Comparison of ENCODE assay signal across 1 cellular context in the genomic region with DNA sequence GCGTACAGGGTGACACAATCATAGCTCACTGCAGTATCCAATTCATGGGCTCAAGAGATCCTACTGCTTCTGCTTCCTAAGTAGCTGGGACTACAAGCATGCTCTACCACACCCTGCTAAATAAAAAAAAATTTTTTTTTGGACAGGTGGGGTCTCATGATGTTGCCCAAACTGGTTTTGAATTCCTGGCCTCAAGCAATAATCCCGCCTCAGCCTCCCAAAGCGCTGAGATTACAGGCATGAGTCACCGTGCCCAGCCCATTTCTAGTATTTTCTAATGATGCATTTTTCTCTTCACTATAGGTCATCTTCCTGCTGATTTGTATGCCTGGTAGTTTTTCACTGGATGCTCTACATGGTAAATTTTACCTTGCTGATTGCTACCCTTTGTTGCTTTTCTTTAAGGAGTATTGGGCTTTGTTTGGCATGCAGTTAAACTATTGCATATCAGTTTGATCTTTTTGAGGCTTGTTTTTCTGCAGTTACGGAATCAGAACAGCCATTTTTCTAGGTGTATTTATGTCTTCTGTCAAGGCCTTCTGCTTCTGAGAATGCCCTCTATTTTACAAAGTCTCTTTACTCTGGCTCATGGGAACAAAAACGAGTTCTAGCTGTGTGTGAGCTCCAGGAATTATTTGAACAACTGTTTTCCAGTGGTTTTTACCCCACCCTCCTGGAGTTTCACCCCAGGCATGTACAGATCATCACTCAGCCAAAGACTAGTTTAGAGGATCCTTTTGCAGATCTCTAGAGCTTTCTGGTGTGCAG.
TF ChIP-seq lines count a peak whose summit lies in the region.

No MANE protein-coding gene starts in this region.

TF ChIP-seq in HEK293, 187 proteins besides CTCF, POLR2A, EP300 and RAD21 (continued from another document):
- TF ChIP-seq, protein P1, sequence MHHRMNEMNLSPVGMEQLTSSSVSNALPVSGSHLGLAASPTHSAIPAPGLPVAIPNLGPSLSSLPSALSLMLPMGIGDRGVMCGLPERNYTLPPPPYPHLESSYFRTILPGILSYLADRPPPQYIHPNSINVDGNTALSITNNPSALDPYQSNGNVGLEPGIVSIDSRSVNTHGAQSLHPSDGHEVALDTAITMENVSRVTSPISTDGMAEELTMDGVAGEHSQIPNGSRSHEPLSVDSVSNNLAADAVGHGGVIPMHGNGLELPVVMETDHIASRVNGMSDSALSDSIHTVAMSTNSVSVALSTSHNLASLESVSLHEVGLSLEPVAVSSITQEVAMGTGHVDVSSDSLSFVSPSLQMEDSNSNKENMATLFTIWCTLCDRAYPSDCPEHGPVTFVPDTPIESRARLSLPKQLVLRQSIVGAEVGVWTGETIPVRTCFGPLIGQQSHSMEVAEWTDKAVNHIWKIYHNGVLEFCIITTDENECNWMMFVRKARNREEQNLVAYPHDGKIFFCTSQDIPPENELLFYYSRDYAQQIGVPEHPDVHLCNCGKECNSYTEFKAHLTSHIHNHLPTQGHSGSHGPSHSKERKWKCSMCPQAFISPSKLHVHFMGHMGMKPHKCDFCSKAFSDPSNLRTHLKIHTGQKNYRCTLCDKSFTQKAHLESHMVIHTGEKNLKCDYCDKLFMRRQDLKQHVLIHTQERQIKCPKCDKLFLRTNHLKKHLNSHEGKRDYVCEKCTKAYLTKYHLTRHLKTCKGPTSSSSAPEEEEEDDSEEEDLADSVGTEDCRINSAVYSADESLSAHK (tag by site-specific recombination; IDR thresholded peaks at IDR 0.05): no peak
- TF ChIP-seq ZNF121 (tag by site-specific recombination; IDR thresholded peaks at IDR 0.05): no peak
- TF ChIP-seq GLI2 (tag by site-specific recombination; IDR thresholded peaks at IDR 0.05; ENCODE audit: borderline replicate concordance, low read depth): no peak
TF ChIP-seq in HEK293: peak in this region for 19.
